1 cellular context compared by ENCODE assay signal in the genomic region with DNA sequence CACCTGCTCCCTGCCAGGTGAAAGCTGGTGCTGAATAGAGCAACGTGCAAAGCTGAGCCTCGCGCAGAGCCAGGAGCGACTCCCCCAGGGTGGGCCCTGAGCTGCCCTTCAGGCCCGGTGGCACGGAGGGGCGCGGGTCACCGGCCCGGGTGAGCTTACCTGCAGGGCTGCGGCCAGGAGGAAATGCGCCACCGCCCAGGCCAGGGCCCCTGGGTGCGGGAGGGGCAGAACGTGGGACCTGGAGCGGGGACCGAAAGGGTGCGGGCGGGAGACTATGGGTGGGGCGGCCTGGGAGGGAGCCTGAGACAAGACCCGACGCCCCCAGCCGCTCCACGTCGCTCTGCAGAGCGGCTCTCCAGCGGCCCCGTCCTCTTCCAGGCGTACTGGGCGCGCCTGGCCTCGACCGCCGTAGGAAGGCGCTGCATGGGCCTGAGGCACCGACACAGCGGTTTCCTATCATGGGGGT.
TF ChIP-seq lines count a peak whose summit lies in the region.

No MANE protein-coding gene starts in this region.

TF ChIP-seq in SK-N-SH, 30 proteins besides CTCF, POLR2A, EP300 and RAD21 (continued from another document):
- no peak for TF ChIP-seq IRF3 (IDR thresholded peaks at IDR 0.05; ENCODE audit: low read depth, low read length)
TF ChIP-seq in SK-N-SH: peak in this region for 0.
